In genomic region chr18:44682181-44682870, GRCh38 we compare ENCODE assay signal across 13 cellular contexts. TPM values are rescaled to one million over a fixed set of nuclear protein-coding genes. Genes with fewer than 3 reads are reported as not detected.
A peak's percentile ranks its signal among the peaks of the same experiment; 100 is the strongest.
DNase-seq lines count a peak whose midpoint lies in the region; ATAC-seq, FAIRE-seq and TF ChIP-seq lines count a peak whose summit lies in the region.
"Had no signal": no experiment of that assay in that cellular context is flagged by ENCODE, and none has a peak within 500 bp of the region (broad histone marks: within the 10 kb centered on the region; RNA-seq: fewer than 3 reads in every experiment).

No MANE protein-coding gene starts in this region.

- no peak for ATAC-seq in upper lobe of left lung (ENCODE audit: low FRiP score in 2 of 2)
- ATAC-seq in CD4-positive, alpha-beta T cell (ENCODE audit: poor library complexity): no peak
- ATAC-seq: activated naive CD4-positive, alpha-beta T cell treated with anti-CD3 and anti-CD28 coated beads, Interleukin-2, amount 50 U/mL, for 72 hours; HCT116 had no signal

- DNase-seq in NCI-H82 (lab: John Stamatoyannopoulos, UW) (peak; percentile 37), NCI-H82 treated with DMSO at 0.1 percent for 48 hours (lab: John Stamatoyannopoulos, UW; ENCODE audit: unreplicated experiment) (no peak), kidney (peak; percentile 84), upper lobe of left lung (no peak), NCI-H2196 (lab: John Stamatoyannopoulos, UW; ENCODE audit: unreplicated experiment) (no peak)
- no peak for DNase-seq in CD4-positive, alpha-beta T cell
- DNase-seq in activated CD8-positive, alpha-beta memory T cell treated with anti-CD3 and anti-CD28 coated beads for 24 hours: no peak
- DNase-seq: BE2C, NCI-H774 had no signal

- no peaks in the 10 kb centered on the region for H3K9me3 Mint-ChIP-seq in CD4-positive, alpha-beta T cell
- H3K9me3 Mint-ChIP-seq: activated naive CD4-positive, alpha-beta T cell treated with anti-CD3 and anti-CD28 coated beads, Interleukin-2, amount 50 U/mL, for 72 hours; stimulated activated naive CD8-positive, alpha-beta T cell treated with anti-CD3 and anti-CD28 coated beads, Interleukin-15, Interleukin-2, amounts not matched to agents 100 ng/mL and 50 ng/mL, for 24 hours had no signal

- H3K4me3 ChIP-seq in SU-DHL-6 (ENCODE audit: insufficient read depth, low read length, poor library complexity, severe bottlenecking): no peak overlapping the region
- H3K4me3 ChIP-seq in kidney (ENCODE audit: low read length in 2 of 2): peak overlapping the region; percentile 73 to 81
- peak overlapping the region in 3 of 4 donors; percentile 71 to 88 (median 77) for H3K4me3 ChIP-seq in upper lobe of left lung

- TF ChIP-seq CTCF in SU-DHL-6 (IDR thresholded peaks at IDR 0.05; ENCODE audit: insufficient read depth, low read length, poor library complexity, severe bottlenecking) (no peak), kidney (IDR thresholded peaks at IDR 0.05; ENCODE audit: borderline replicate concordance, extremely low read depth, insufficient read depth) (no peak), upper lobe of left lung (IDR thresholded peaks at IDR 0.05) (no peak)
- no peak for TF ChIP-seq CTCF in CD4-positive, alpha-beta T cell (IDR thresholded peaks at IDR 0.05)

- 53% methylated on average over 12 of the region's 12 CpGs for WGBS in upper lobe of left lung, 2 donors

- H3K36me3 Mint-ChIP-seq in CD4-positive, alpha-beta T cell (ENCODE audit: low read depth): no peaks in the 10 kb centered on the region

- H3K36me3 ChIP-seq in SU-DHL-6 (ENCODE audit: low read length) (no peaks in the 10 kb centered on the region), kidney (ENCODE audit: control insufficient read depth in 1 of 2, insufficient read depth in 2 of 2, low read length in 2 of 2) (no peaks in the 10 kb centered on the region), upper lobe of left lung (no peaks in the 10 kb centered on the region)
- H3K36me3 ChIP-seq: BE2C had no signal

- H3K9me3 ChIP-seq in SU-DHL-6 (ENCODE audit: insufficient read depth, low read length): no peaks in the 10 kb centered on the region
- H3K9me3 ChIP-seq in kidney (ENCODE audit: control insufficient read depth in 1 of 2, low read length in 2 of 2): no peaks in the 10 kb centered on the region
- no peaks in the 10 kb centered on the region for H3K9me3 ChIP-seq in upper lobe of left lung
- no peaks in the 10 kb centered on the region for H3K9me3 ChIP-seq in CD4-positive, alpha-beta T cell (ENCODE audit: control insufficient read depth, low read length)
- H3K9me3 ChIP-seq: BE2C had no signal

- CTCF ChIA-PET in CD4-positive, alpha-beta T cell (lab: Charles Lee): no interaction called here

- peaks cover 25% of the 10 kb centered on the region for H3K27me3 Mint-ChIP-seq in CD4-positive, alpha-beta T cell

- H2AFZ ChIP-seq in SU-DHL-6 (ENCODE audit: low read depth, low read length, severe bottlenecking): no peak overlapping the region

- no peaks in the 10 kb centered on the region for H3K27me3 ChIP-seq in SU-DHL-6 (ENCODE audit: low read length)
- peaks cover 0 to 5% (median 0%) of the 10 kb centered on the region in 4 donors for H3K27me3 ChIP-seq in upper lobe of left lung
- peaks cover 24% of the 10 kb centered on the region for H3K27me3 ChIP-seq in CD4-positive, alpha-beta T cell (ENCODE audit: control insufficient read depth, insufficient read depth, low read length)
- H3K27me3 ChIP-seq: BE2C had no signal

- no peaks in the 10 kb centered on the region for H4K20me1 ChIP-seq in SU-DHL-6 (ENCODE audit: low read depth, low read length)

- no peaks in the 10 kb centered on the region; the same call in 1 of the 2 replicates for H3F3A ChIP-seq in SU-DHL-6 (ENCODE audit: insufficient read depth)

- FAIRE-seq in kidney (lab: Jason Lieb, UNC): no peak

- H3K4me1 ChIP-seq in kidney (ENCODE audit: control insufficient read depth in 1 of 2, insufficient read depth in 1 of 2, low read depth in 1 of 2, low read length in 2 of 2): peaks cover 16 to 30% of the 10 kb centered on the region in 2 donors
- H3K4me1 ChIP-seq in upper lobe of left lung: peaks cover 3 to 37% (median 24%) of the 10 kb centered on the region in 4 donors
- H3K4me1 ChIP-seq: BE2C had no signal

- POLR2A ChIA-PET in CD4-positive, alpha-beta T cell (lab: Charles Lee): no interaction called here

- no peaks in the 10 kb centered on the region for H3K9me2 ChIP-seq in SU-DHL-6 (replicated peaks; ENCODE audit: insufficient read depth, low read length)

- no peak overlapping the region for H3K27ac Mint-ChIP-seq in CD4-positive, alpha-beta T cell
- H3K27ac Mint-ChIP-seq: activated naive CD4-positive, alpha-beta T cell treated with anti-CD3 and anti-CD28 coated beads, Interleukin-2, amount 50 U/mL, for 72 hours; stimulated activated naive CD8-positive, alpha-beta T cell treated with anti-CD3 and anti-CD28 coated beads, Interleukin-15, Interleukin-2, amounts not matched to agents 100 ng/mL and 50 ng/mL, for 24 hours had no signal

- no peaks in the 10 kb centered on the region for H3K79me2 ChIP-seq in SU-DHL-6 (ENCODE audit: insufficient read depth, low read length)

- H3K4me1 Mint-ChIP-seq in CD4-positive, alpha-beta T cell (ENCODE audit: low read depth): no peaks in the 10 kb centered on the region

- TF ChIP-seq POLR2A in upper lobe of left lung (IDR thresholded peaks at IDR 0.05): no peak

- no peak overlapping the region for H3K9ac ChIP-seq in SU-DHL-6 (ENCODE audit: low read length)
- peak overlapping the region; percentile 59 to 65 for H3K9ac ChIP-seq in kidney (ENCODE audit: low read length in 2 of 2)

- intact Hi-C loops in kidney (cut with DNase I): no loop called here
- intact Hi-C loops in CD4-positive, alpha-beta T cell (cut with DNase I, micrococcal nuclease): no loop called here

- H3K4me2 ChIP-seq in SU-DHL-6 (ENCODE audit: low read depth, low read length, poor library complexity, severe bottlenecking): peak overlapping the region; percentile 86

- no peak overlapping the region for H3K27ac ChIP-seq in SU-DHL-6 (ENCODE audit: low read depth, low read length)
- H3K27ac ChIP-seq in kidney (ENCODE audit: low read depth in 2 of 2, low read length in 2 of 2): peak overlapping the region; percentile 79 to 93
- H3K27ac ChIP-seq in upper lobe of left lung: peak overlapping the region in 3 of 4 donors; percentile 87 to 97 (median 95)
- no peak overlapping the region for H3K27ac ChIP-seq in CD4-positive, alpha-beta T cell (ENCODE audit: low read depth, low read length)

- TF ChIP-seq EP300 in upper lobe of left lung (IDR thresholded peaks at IDR 0.05): no peak

- no peak overlapping the region for H3K4me3 Mint-ChIP-seq in CD4-positive, alpha-beta T cell
- H3K4me3 Mint-ChIP-seq: stimulated activated naive CD8-positive, alpha-beta T cell treated with anti-CD3 and anti-CD28 coated beads, Interleukin-15, Interleukin-2, amounts not matched to agents 100 ng/mL and 50 ng/mL, for 24 hours had no signal

RNA-seq across cellular contexts. Expression of gene SETBP1, which starts 1.6 kb away (rescaled TPM):
- total RNA-seq in kidney (71.7 TPM), upper lobe of left lung (10 to 100 TPM; 11.7 to 38.8 (median 16.6) TPM)
- polyA plus RNA-seq in kidney (ENCODE audit: insufficient read depth, low read depth, low replicate concordance): 2.7 TPM
- under 1 TPM; 0.25 to 0.41 TPM for total RNA-seq in CD4-positive, alpha-beta T cell

Comparison
In these comparisons a context has a peak if more than half of its experiments do, and no peak if none do; other contexts are left out.
1. DNase-seq: peak in NCI-H82 (single experiment) and kidney (single experiment); none in NCI-H82 treated with DMSO at 0.1 percent for 48 hours (single experiment), upper lobe of left lung (0 of 2), CD4-positive, alpha-beta T cell (0 of 10), activated CD8-positive, alpha-beta memory T cell treated with anti-CD3 and anti-CD28 coated beads for 24 hours (single experiment) and NCI-H2196 (single experiment).
2. H3K27ac ChIP-seq: peak in kidney (2 of 2) and upper lobe of left lung (3 of 4); none in SU-DHL-6 (single experiment) and CD4-positive, alpha-beta T cell (single experiment).
3. RNA of gene SETBP1, which starts 1.6 kb away (total RNA-seq): 71.7 TPM in kidney (single experiment) and 11.7 to 38.8 TPM in upper lobe of left lung; 0.25 to 0.41 TPM in CD4-positive, alpha-beta T cell; every median in the first group is over 4 times any median in the second.